15 cellular contexts compared by ENCODE assay signal in genomic region chr1:47810964-47811650, GRCh38.
DNase-seq lines count a peak whose midpoint lies in the region; ATAC-seq and TF ChIP-seq lines count a peak whose summit lies in the region.
"Had no signal": no experiment of that assay in that cellular context is flagged by ENCODE, and none has a peak within 500 bp of the region (broad histone marks: within the 10 kb centered on the region; RNA-seq: fewer than 3 reads in every experiment).

No MANE protein-coding gene starts in this region.

- H3K36me3 ChIP-seq in mammary epithelial cell (ENCODE audit: insufficient read depth, low read length): no peaks in the 10 kb centered on the region
- H3K36me3 ChIP-seq: BE2C had no signal

- intact Hi-C loops in mammary epithelial cell (cut with micrococcal nuclease) (no loop called here), posterior vena cava (cut with DNase I) (no loop called here)

- H3K4me3 ChIP-seq in choroid plexus epithelial cell (ENCODE audit: low read depth, low read length) (no peak overlapping the region), mammary epithelial cell (replicated peaks in 1 of 3; ENCODE audit: insufficient read depth in 1 of 3, low read depth in 2 of 3, low read length in 3 of 3) (no peak overlapping the region)
- H3K4me3 ChIP-seq: A549 had no signal

- no peak overlapping the region for H3K27ac ChIP-seq in mammary epithelial cell (ENCODE audit: insufficient read depth, low read depth, low read length)
- H3K27ac ChIP-seq: A549, C4-2B had no signal

- no peaks in the 10 kb centered on the region for H3K27me3 ChIP-seq in mammary epithelial cell (ENCODE audit: insufficient read depth, low read length)
- H3K27me3 ChIP-seq: BE2C had no signal

- H4K20me1 ChIP-seq in mammary epithelial cell (ENCODE audit: insufficient read depth, low read length): no peaks in the 10 kb centered on the region

- no peak overlapping the region for H3K4me2 ChIP-seq in mammary epithelial cell (ENCODE audit: insufficient read depth, low read depth, low read length)
- H3K4me2 ChIP-seq: A549 had no signal

- no peaks in the 10 kb centered on the region for H3K9me3 ChIP-seq in mammary epithelial cell (replicated peaks; ENCODE audit: insufficient read depth, low read length)
- H3K9me3 ChIP-seq: A549, BE2C had no signal

- dilution Hi-C loops in mammary epithelial cell (cut with HindIII; ENCODE audit: low sequenced_read_pairs): loop anchor here (5.0 kb wide), 1 partner anchor 41 kb away; no protein-coding TSS in a partner anchor

- peaks cover 12% of the 10 kb centered on the region for H3K4me1 ChIP-seq in mammary epithelial cell (ENCODE audit: insufficient read depth, low read length)

- CTCF ChIA-PET in mammary epithelial cell (lab: Charles Lee; ENCODE audit: low non-redundant PET): no interaction called here

- DNase-seq in HT1080 (ENCODE audit: low read depth) (peak; percentile 45), choroid plexus epithelial cell (ENCODE audit: low read depth) (peak; percentile 56), omental fat pad (ENCODE audit: low spot score) (no peak), mammary epithelial cell (no peak), posterior vena cava (ENCODE audit: low spot score) (no peak)
- DNase-seq in activated CD8-positive, alpha-beta memory T cell treated with anti-CD3 and anti-CD28 coated beads, Interleukin-2, amount 50 U/mL, for 48 hours: no peak
- DNase-seq: BE2C; CD4-positive, alpha-beta memory T cell; DMS153; DMS79 treated with DMSO at 0.1 percent for 48 hours; EL had no signal

- peak; percentile 73 for ATAC-seq in omental fat pad (ENCODE audit: low FRiP score)
- ATAC-seq: A549, HCT116, HepG2 had no signal

- no peak for TF ChIP-seq CTCF in choroid plexus epithelial cell (conservative IDR thresholded peaks at IDR 0.05; ENCODE audit: low read depth, low read length)
- no peak for TF ChIP-seq CTCF in omental fat pad (IDR thresholded peaks at IDR 0.05)
- no peak for TF ChIP-seq CTCF in mammary epithelial cell (conservative IDR thresholded peaks at IDR 0.05 in 1 of 2, IDR thresholded peaks at IDR 0.05 in 1 of 2; ENCODE audit: extremely low read depth in 1 of 2, insufficient read depth in 1 of 2, low read depth in 1 of 2, low read length in 2 of 2)

- no peak overlapping the region for H2AFZ ChIP-seq in mammary epithelial cell (ENCODE audit: low read depth, low read length)

- no peaks in the 10 kb centered on the region for H3K79me2 ChIP-seq in mammary epithelial cell (ENCODE audit: insufficient read depth, low read length)

- no peak overlapping the region for H3K9ac ChIP-seq in mammary epithelial cell (ENCODE audit: insufficient read depth, low read length)

- 45% methylated on average over 6 of the region's 9 CpGs for WGBS in mammary epithelial cell (ENCODE audit: low coverage, missing lambda C conversion rate)

- no TSS peak for BruUV-seq in mammary epithelial cell (replicated peaks; lab: Mats Ljungman, UMichigan)

- in situ Hi-C loops in mammary epithelial cell (cut with MboI; ENCODE audit: low sequenced_read_pairs in 2 of 2): no loop called here

Comparison
In these comparisons a context has a peak if more than half of its experiments do, and no peak if none do; other contexts are left out.
1. DNase-seq: peak in HT1080 (single experiment) and choroid plexus epithelial cell (single experiment); none in omental fat pad (single experiment), mammary epithelial cell (single experiment), activated CD8-positive, alpha-beta memory T cell treated with anti-CD3 and anti-CD28 coated beads, Interleukin-2, amount 50 U/mL, for 48 hours (single experiment) and posterior vena cava (single experiment).